In genomic region chr15:61820212-61820611, GRCh38 we compare ENCODE assay signal across 37 cellular contexts.
DNase-seq lines count a peak whose midpoint lies in the region; FAIRE-seq and TF ChIP-seq lines count a peak whose summit lies in the region.
"Had no signal": no experiment of that assay in that cellular context is flagged by ENCODE, and none has a peak within 500 bp of the region (broad histone marks: within the 10 kb centered on the region; RNA-seq: fewer than 3 reads in every experiment).

No MANE protein-coding gene starts in this region.

- TF ChIP-seq POLR2A in esophagus muscularis mucosa (IDR thresholded peaks at IDR 0.05; ENCODE audit: low read depth): no peak

- H3K4ac ChIP-seq in mesendoderm (ENCODE audit: low read depth, low read length): no peak overlapping the region

- H3K79me2 ChIP-seq in mesendoderm (ENCODE audit: control insufficient read depth, insufficient read depth, low read length): no peaks in the 10 kb centered on the region

- H4K8ac ChIP-seq in mesendoderm (ENCODE audit: low read depth, low read length): no peak overlapping the region

- no peak overlapping the region for H3K4me3 Mint-ChIP-seq in osteocyte (ENCODE audit: unreplicated experiment)
- H3K4me3 Mint-ChIP-seq: B cell; CD14-positive monocyte; CD4-positive, alpha-beta memory T cell; CD4-positive, alpha-beta T cell; CD4-positive, CD25-positive, alpha-beta regulatory T cell; CD8-positive, alpha-beta memory T cell; CD8-positive, alpha-beta T cell had no signal

- H3K4me1 Mint-ChIP-seq in osteocyte (ENCODE audit: unreplicated experiment): no peaks in the 10 kb centered on the region
- H3K4me1 Mint-ChIP-seq: B cell; CD14-positive monocyte; CD4-positive, alpha-beta memory T cell; CD4-positive, CD25-positive, alpha-beta regulatory T cell; CD8-positive, alpha-beta memory T cell had no signal

- no peak overlapping the region for H2BK15ac ChIP-seq in mesendoderm (replicated peaks; ENCODE audit: low read depth)

- no peak overlapping the region for H2AK5ac ChIP-seq in mesendoderm (ENCODE audit: low read length)

- DNase-seq in ecto neural progenitor cell (ENCODE audit: low spot score) (peak; percentile 21), esophagus muscularis mucosa (ENCODE audit: extremely low spot score) (peak; percentile 75), osteocyte (ENCODE audit: extremely low spot score, unreplicated experiment) (peak; percentile 56), urothelium cell line (ENCODE audit: low spot score) (no peak), GM10266 (ENCODE audit: extremely low spot score) (no peak), SKM-1 treated with dmso at 0.1 percent for 144 hours (lab: John Stamatoyannopoulos, UW; ENCODE audit: unreplicated experiment) (no peak), HCEC 1CT (no peak), mesendoderm (no peak)
- DNase-seq: 8988T; ACHN; AML-193; BE2C; C1 segment of cervical spinal cord; Caco-2; Calu3; CD4-positive, alpha-beta memory T cell; CD4-positive, alpha-beta T cell; CD4-positive, CD25-positive, alpha-beta regulatory T cell; CD8-positive, alpha-beta memory T cell; CD8-positive, alpha-beta T cell; COR-L47; DMS 273 treated with DMSO at 0.1 percent for 48 hours; DMS153; DMS53; DMS79; DMS79 treated with DMSO at 0.1 percent for 48 hours; DND-41; EL had no signal

- H3K9me3 Mint-ChIP-seq in osteocyte (ENCODE audit: unreplicated experiment): no peaks in the 10 kb centered on the region
- H3K9me3 Mint-ChIP-seq: CD4-positive, alpha-beta T cell; CD4-positive, CD25-positive, alpha-beta regulatory T cell; CD8-positive, alpha-beta memory T cell; CD8-positive, alpha-beta T cell had no signal

- H3K36me3 Mint-ChIP-seq in osteocyte (ENCODE audit: unreplicated experiment): no peaks in the 10 kb centered on the region
- H3K36me3 Mint-ChIP-seq: CD14-positive monocyte; CD4-positive, alpha-beta memory T cell; CD4-positive, CD25-positive, alpha-beta regulatory T cell; CD8-positive, alpha-beta memory T cell; CD8-positive, alpha-beta T cell had no signal

- H2BK5ac ChIP-seq in mesendoderm (ENCODE audit: low read length): no peak overlapping the region

- intact Hi-C loops in esophagus muscularis mucosa (cut with DNase I): no loop called here

- peaks cover 45% of the 10 kb centered on the region for H3K27me3 Mint-ChIP-seq in osteocyte (ENCODE audit: unreplicated experiment)

- no peak overlapping the region for H3K4me3 ChIP-seq in esophagus muscularis mucosa
- no peak overlapping the region for H3K4me3 ChIP-seq in mesendoderm (ENCODE audit: low read length)
- H3K4me3 ChIP-seq: A549; BLaER1; BLaER1 treated with 17β-estradiol and CSF1 and Interleukin-3, amounts not matched to agents 10 nM and 100 nM had no signal

- no peak overlapping the region for H3K9ac ChIP-seq in mesendoderm (ENCODE audit: low read length)
- H3K9ac ChIP-seq: BLaER1; BLaER1 treated with 17β-estradiol and CSF1 and Interleukin-3, amounts not matched to agents 10 nM and 100 nM had no signal

- H3K23ac ChIP-seq in mesendoderm (ENCODE audit: low read length): no peak overlapping the region

- H3K79me1 ChIP-seq in mesendoderm (ENCODE audit: low read length): no peaks in the 10 kb centered on the region

- H3K27ac ChIP-seq in esophagus muscularis mucosa (replicated peaks in 1 of 4): no peak overlapping the region
- H3K27ac ChIP-seq in mesendoderm (ENCODE audit: low read depth, low read length): no peak overlapping the region
- H3K27ac ChIP-seq: 22Rv1; A549; BLaER1; BLaER1 treated with 17β-estradiol and CSF1 and Interleukin-3, amounts not matched to agents 10 nM and 100 nM; C4-2B had no signal

- H3K4me1 ChIP-seq in esophagus muscularis mucosa: no peaks in the 10 kb centered on the region
- no peaks in the 10 kb centered on the region for H3K4me1 ChIP-seq in mesendoderm (ENCODE audit: control insufficient read depth, low read depth, low read length)
- H3K4me1 ChIP-seq: A549; BE2C; BLaER1; BLaER1 treated with 17β-estradiol and CSF1 and Interleukin-3, amounts not matched to agents 10 nM and 100 nM; Caco-2 had no signal

- H3K4me2 ChIP-seq in mesendoderm (ENCODE audit: low read length): no peak overlapping the region
- H3K4me2 ChIP-seq: A549; BLaER1; BLaER1 treated with 17β-estradiol and CSF1 and Interleukin-3, amounts not matched to agents 10 nM and 100 nM had no signal

- H2BK120ac ChIP-seq in mesendoderm (ENCODE audit: low read depth, low read length): no peak overlapping the region

- peaks cover 0 to 7% (median 0%) of the 10 kb centered on the region in 4 donors for H3K27me3 ChIP-seq in esophagus muscularis mucosa
- H3K27me3 ChIP-seq in mesendoderm (ENCODE audit: insufficient read depth, low read length, poor library complexity): no peaks in the 10 kb centered on the region
- H3K27me3 ChIP-seq: BE2C; BLaER1; BLaER1 treated with 17β-estradiol and CSF1 and Interleukin-3, amounts not matched to agents 10 nM and 100 nM had no signal

- H3K9me3 ChIP-seq in esophagus muscularis mucosa: no peaks in the 10 kb centered on the region
- H3K9me3 ChIP-seq: A549, BE2C, BLaER1, Caco-2 had no signal

- WGBS in esophagus muscularis mucosa: 69% methylated on average over 8 of the region's 9 CpGs
- no CpG with 5 or more reads among the region's 9 CpGs for WGBS in mesendoderm (ENCODE audit: extremely low coverage, insufficient coverage, low lambda C conversion rate)

- H3K18ac ChIP-seq in mesendoderm (ENCODE audit: low read length): no peak overlapping the region

- TF ChIP-seq CTCF in esophagus muscularis mucosa (IDR thresholded peaks at IDR 0.05) (no peak), osteocyte (IDR thresholded peaks at IDR 0.05) (no peak), GM10266 (IDR thresholded peaks at IDR 0.05; ENCODE audit: control insufficient read depth, insufficient read depth, low read depth, missing control alignments) (no peak)

- no peak overlapping the region for H4K5ac ChIP-seq in mesendoderm (ENCODE audit: low read length)

- H3K36me3 ChIP-seq in esophagus muscularis mucosa (no peaks in the 10 kb centered on the region), mesendoderm (ENCODE audit: control insufficient read depth, insufficient read depth, low read length) (no peaks in the 10 kb centered on the region)
- H3K36me3 ChIP-seq: BE2C; BLaER1; BLaER1 treated with 17β-estradiol and CSF1 and Interleukin-3, amounts not matched to agents 10 nM and 100 nM had no signal

- FAIRE-seq in urothelium cell line (lab: Jason Lieb, UNC): peak; percentile 9
- FAIRE-seq: A204.1, D721Med had no signal

- H3K27ac Mint-ChIP-seq in osteocyte (ENCODE audit: unreplicated experiment): no peak overlapping the region
- H3K27ac Mint-ChIP-seq: B cell; CD14-positive monocyte; CD4-positive, alpha-beta memory T cell; CD4-positive, alpha-beta T cell; CD4-positive, CD25-positive, alpha-beta regulatory T cell; CD8-positive, alpha-beta T cell had no signal

- no peak overlapping the region for H3K56ac ChIP-seq in mesendoderm (ENCODE audit: low read length)

- no peak for TF ChIP-seq EP300 in esophagus muscularis mucosa (IDR thresholded peaks at IDR 0.05)

Comparison
In these comparisons a context has a peak if more than half of its experiments do, and no peak if none do; other contexts are left out.
1. DNase-seq: peak in ecto neural progenitor cell (single experiment), esophagus muscularis mucosa (single experiment) and osteocyte (single experiment); none in urothelium cell line (single experiment), GM10266 (single experiment), SKM-1 treated with dmso at 0.1 percent for 144 hours (single experiment), HCEC 1CT (single experiment) and mesendoderm (single experiment).